9 cellular contexts compared by ENCODE assay signal in the genomic region with DNA sequence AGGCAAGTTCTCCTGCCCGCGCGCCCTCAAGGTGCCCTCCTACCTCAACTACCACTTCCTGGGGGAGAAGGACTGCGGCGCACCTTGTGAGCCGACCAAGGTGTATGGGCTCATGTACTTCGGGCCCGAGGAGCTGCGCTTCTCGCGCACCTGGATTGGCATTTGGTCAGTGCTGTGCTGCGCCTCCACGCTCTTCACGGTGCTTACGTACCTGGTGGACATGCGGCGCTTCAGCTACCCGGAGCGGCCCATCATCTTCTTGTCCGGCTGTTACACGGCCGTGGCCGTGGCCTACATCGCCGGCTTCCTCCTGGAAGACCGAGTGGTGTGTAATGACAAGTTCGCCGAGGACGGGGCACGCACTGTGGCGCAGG. TPM values are rescaled to one million over a fixed set of nuclear protein-coding genes. Genes with fewer than 3 reads are reported as not detected.
DNase-seq lines count a peak whose midpoint lies in the region; ATAC-seq and TF ChIP-seq lines count a peak whose summit lies in the region.
"Had no signal": no experiment of that assay in that cellular context is flagged by ENCODE, and none has a peak within 500 bp of the region (broad histone marks: within the 10 kb centered on the region; RNA-seq: fewer than 3 reads in every experiment).

No MANE protein-coding gene starts in this region.

- TF ChIP-seq CTCF in GM12864 (IDR thresholded peaks at IDR 0.05; ENCODE audit: low read depth, low read length, missing control alignments) (no peak), foreskin fibroblast (IDR thresholded peaks at IDR 0.05; ENCODE audit: low read depth, low read length) (no peak)

- ATAC-seq in sciatic nerve (no peak), HG02981 (IDR thresholded peaks at IDR 0.05; ENCODE audit: unreplicated experiment) (no peak)

- intact Hi-C loops in sciatic nerve (cut with DNase I) = no loop called here

- H3K4me3 ChIP-seq in GM12864 (ENCODE audit: low read depth, low read length) (peak overlapping the region; percentile 86), foreskin fibroblast (ENCODE audit: low read depth in 1 of 2, low read length in 2 of 2) (peak overlapping the region; percentile 72 to 79)

- DNase-seq in GM12864 (ENCODE audit: low read depth) (no peak), SK-N-DZ (ENCODE audit: low spot score) (peak; percentile 30), foreskin fibroblast (peak in 1 of 2 donors; percentile 47), sciatic nerve (ENCODE audit: low spot score) (peak; percentile 62), islet precursor cell (no peak), NCI-H2107 treated with DMSO at 0.1 percent for 48 hours (lab: John Stamatoyannopoulos, UW; ENCODE audit: unreplicated experiment) (no peak)
- no peak for DNase-seq in activated CD8-positive, alpha-beta memory T cell treated with anti-CD3 and anti-CD28 coated beads, Interleukin-2, amount 50 U/mL, for 48 hours
- DNase-seq: activated CD4-positive, CD25-positive, alpha-beta regulatory T cell treated with anti-CD3 and anti-CD28 coated beads, Interleukin-2, amount 50 U/mL, for 72 hours had no signal

RNA-seq across cellular contexts. Expression of gene FZD1, which starts 1.4 kb away (rescaled TPM):
- 7.2 and 8.8 TPM in 2 replicates for polyA plus RNA-seq in SK-N-DZ (2014; cell fraction: cytosol; rRNA removed)
- polyA plus RNA-seq in SK-N-DZ (2014; cell fraction: nucleus; rRNA removed) = 4.0 and 6.0 TPM in 2 replicates
- 120 TPM for total RNA-seq in sciatic nerve

Comparison
In these comparisons a context has a peak if more than half of its experiments do, and no peak if none do; other contexts are left out.
1. DNase-seq: peak in SK-N-DZ (single experiment) and sciatic nerve (single experiment); none in GM12864 (single experiment), islet precursor cell (single experiment), NCI-H2107 treated with DMSO at 0.1 percent for 48 hours (single experiment) and activated CD8-positive, alpha-beta memory T cell treated with anti-CD3 and anti-CD28 coated beads, Interleukin-2, amount 50 U/mL, for 48 hours (single experiment).